ENCODE assay signal across 10 cellular contexts in genomic region chr12:47824629-47825028, GRCh38. TPM values are rescaled to one million over a fixed set of nuclear protein-coding genes. Genes with fewer than 3 reads are reported as not detected.
DNase-seq lines count a peak whose midpoint lies in the region; ATAC-seq and TF ChIP-seq lines count a peak whose summit lies in the region.
"Had no signal": no experiment of that assay in that cellular context is flagged by ENCODE, and none has a peak within 500 bp of the region (broad histone marks: within the 10 kb centered on the region; RNA-seq: fewer than 3 reads in every experiment).

No MANE protein-coding gene starts in this region.

- peak overlapping the region; percentile 28 for H3K9ac ChIP-seq in mesenchymal stem cell (ENCODE audit: low read length)

- H3K9me3 Mint-ChIP-seq in activated naive CD4-positive, alpha-beta T cell treated with anti-CD3 and anti-CD28 coated beads, Interleukin-2, amount 10 ng/mL, durations not matched to agents 7 days and 5 days, result no peaks in the 10 kb centered on the region
- no peaks in the 10 kb centered on the region for H3K9me3 Mint-ChIP-seq in activated T-helper 17 cell treated with anti-CD3 and anti-CD28 coated beads, Interleukin-2, amount 50 U/mL, for 72 hours

- H3K36me3 ChIP-seq in mesenchymal stem cell (ENCODE audit: control insufficient read depth in 1 of 2, insufficient read depth in 2 of 2, low read depth in 1 of 2, low read length in 2 of 2) (no peaks in the 10 kb centered on the region), tibial nerve (no peaks in the 10 kb centered on the region)
- H3K36me3 ChIP-seq: SJSA1 had no signal

- H3K4me1 Mint-ChIP-seq in activated naive CD4-positive, alpha-beta T cell treated with anti-CD3 and anti-CD28 coated beads, Interleukin-2, amount 10 ng/mL, durations not matched to agents 7 days and 5 days, result peaks cover 93% of the 10 kb centered on the region
- H3K4me1 Mint-ChIP-seq in activated T-helper 17 cell treated with anti-CD3 and anti-CD28 coated beads, Interleukin-2, amount 50 U/mL, for 72 hours, result peaks cover 62% of the 10 kb centered on the region

- no peak overlapping the region for H3K4me3 ChIP-seq in mesenchymal stem cell (ENCODE audit: insufficient read depth in 1 of 2, low read depth in 1 of 2, low read length in 2 of 2)
- no peak overlapping the region for H3K4me3 ChIP-seq in tibial nerve
- H3K4me3 ChIP-seq: mucosa of descending colon, SJSA1 had no signal

- ATAC-seq in activated T-helper 17 cell treated with anti-CD3 and anti-CD28 coated beads, Interleukin-2, amount 50 U/mL, for 72 hours (replicated peaks), result no peak
- ATAC-seq in HG03135 (IDR thresholded peaks at IDR 0.05; ENCODE audit: unreplicated experiment) (no peak), GM19351 (IDR thresholded peaks at IDR 0.05; ENCODE audit: unreplicated experiment) (no peak)
- ATAC-seq: mucosa of descending colon had no signal

- H2AK5ac ChIP-seq in mesenchymal stem cell (ENCODE audit: low read length, severe bottlenecking), result no peak overlapping the region

- H3K4me3 Mint-ChIP-seq in activated naive CD4-positive, alpha-beta T cell treated with anti-CD3 and anti-CD28 coated beads, Interleukin-2, amount 10 ng/mL, durations not matched to agents 7 days and 5 days, result peak overlapping the region; percentile 50
- H3K4me3 Mint-ChIP-seq in activated T-helper 17 cell treated with anti-CD3 and anti-CD28 coated beads, Interleukin-2, amount 50 U/mL, for 72 hours, result peak overlapping the region; percentile 93

- H2AFZ ChIP-seq in mesenchymal stem cell (ENCODE audit: low read depth, low read length), result no peak overlapping the region

- no peak overlapping the region for H2BK5ac ChIP-seq in mesenchymal stem cell (ENCODE audit: low read depth, low read length, poor library complexity, severe bottlenecking)

- no peak for TF ChIP-seq CTCF in tibial nerve (IDR thresholded peaks at IDR 0.05)

- no peak overlapping the region for H3K4me2 ChIP-seq in mesenchymal stem cell (ENCODE audit: low read length, poor library complexity, severe bottlenecking)

- H3K23ac ChIP-seq in mesenchymal stem cell (ENCODE audit: low read length in 2 of 2), result no peak overlapping the region

- H2BK12ac ChIP-seq in mesenchymal stem cell (ENCODE audit: low read length in 2 of 2), result peak overlapping the region in 1 of 2 experiments; percentile 1

- no peak overlapping the region for H4K91ac ChIP-seq in mesenchymal stem cell (ENCODE audit: low read length)

- H2BK120ac ChIP-seq in mesenchymal stem cell (ENCODE audit: low read depth, low read length), result peak overlapping the region; percentile 50

- H3K9me3 ChIP-seq in mesenchymal stem cell (ENCODE audit: control insufficient read depth, low read length) (no peaks in the 10 kb centered on the region), tibial nerve (no peaks in the 10 kb centered on the region)
- H3K9me3 ChIP-seq: mucosa of descending colon, SJSA1 had no signal

- WGBS in mesenchymal stem cell, result 88% methylated on average over 2 of the region's 2 CpGs
- WGBS in tibial nerve, 2 donors, result 67 to 70% methylated on average over 2 of the region's 2 CpGs

- TF ChIP-seq EP300 in tibial nerve (IDR thresholded peaks at IDR 0.05), result no peak

- no peaks in the 10 kb centered on the region for H3K27me3 Mint-ChIP-seq in activated naive CD4-positive, alpha-beta T cell treated with anti-CD3 and anti-CD28 coated beads, Interleukin-2, amount 10 ng/mL, durations not matched to agents 7 days and 5 days
- H3K27me3 Mint-ChIP-seq in activated T-helper 17 cell treated with anti-CD3 and anti-CD28 coated beads, Interleukin-2, amount 50 U/mL, for 72 hours, result no peaks in the 10 kb centered on the region

- no peak for TF ChIP-seq POLR2A in tibial nerve (IDR thresholded peaks at IDR 0.05)

- H3K27me3 ChIP-seq in mesenchymal stem cell (ENCODE audit: control insufficient read depth in 1 of 2, insufficient read depth in 1 of 2, low read length in 2 of 2) (no peaks in the 10 kb centered on the region), tibial nerve (no peaks in the 10 kb centered on the region)
- H3K27me3 ChIP-seq: SJSA1 had no signal

- H3K4ac ChIP-seq in mesenchymal stem cell (ENCODE audit: low read depth in 1 of 2, low read length in 2 of 2), result no peak overlapping the region

- no peak overlapping the region for H2BK15ac ChIP-seq in mesenchymal stem cell (ENCODE audit: low read depth, poor library complexity, severe bottlenecking)

- peaks cover 33% of the 10 kb centered on the region for H3K4me1 ChIP-seq in mesenchymal stem cell (ENCODE audit: control insufficient read depth, insufficient read depth, low read depth, low read length)
- H3K4me1 ChIP-seq in tibial nerve, result peaks cover 5 to 90% (median 72%) of the 10 kb centered on the region in 4 donors

- no peak for DNase-seq in activated naive CD4-positive, alpha-beta T cell treated with anti-CD3 and anti-CD28 coated beads, Interleukin-2, amount 10 ng/mL, durations not matched to agents 7 days and 5 days
- no peak for DNase-seq in activated naive CD4-positive, alpha-beta T cell (lab: John Stamatoyannopoulos, UW)
- DNase-seq in mesenchymal stem cell, result no peak
- no peak for DNase-seq in tibial nerve (ENCODE audit: low spot score in 2 of 2)
- DNase-seq in iPS-NIHi7 (ENCODE audit: extremely low spot score), result no peak

- H3K18ac ChIP-seq in mesenchymal stem cell (ENCODE audit: low read depth in 1 of 2, low read length in 2 of 2), result no peak overlapping the region

- peaks cover 10% of the 10 kb centered on the region for H3K36me3 Mint-ChIP-seq in activated naive CD4-positive, alpha-beta T cell treated with anti-CD3 and anti-CD28 coated beads, Interleukin-2, amount 10 ng/mL, durations not matched to agents 7 days and 5 days
- H3K36me3 Mint-ChIP-seq in activated T-helper 17 cell treated with anti-CD3 and anti-CD28 coated beads, Interleukin-2, amount 50 U/mL, for 72 hours (ENCODE audit: low read depth), result peaks cover 21% of the 10 kb centered on the region

- H4K8ac ChIP-seq in mesenchymal stem cell (ENCODE audit: low read length), result no peak overlapping the region

- no peaks in the 10 kb centered on the region for H3K79me1 ChIP-seq in mesenchymal stem cell (replicated peaks; ENCODE audit: low read length, poor library complexity, severe bottlenecking)

- CTCF ChIA-PET in activated naive CD4-positive, alpha-beta T cell treated with anti-CD3 and anti-CD28 coated beads, Interleukin-2, amount 10 ng/mL, durations not matched to agents 7 days and 5 days (lab: Charles Lee), result interaction anchor here (1.0 to 1.7 kb wide), 5 partner anchors 9 to 23 kb away, joined by 3 to 6 read pairs (median 5); no protein-coding TSS in a partner anchor

- peak overlapping the region; percentile 90 for H3K27ac Mint-ChIP-seq in activated naive CD4-positive, alpha-beta T cell treated with anti-CD3 and anti-CD28 coated beads, Interleukin-2, amount 10 ng/mL, durations not matched to agents 7 days and 5 days
- peak overlapping the region; percentile 88 for H3K27ac Mint-ChIP-seq in activated T-helper 17 cell treated with anti-CD3 and anti-CD28 coated beads, Interleukin-2, amount 50 U/mL, for 72 hours

- no peak overlapping the region for H3K27ac ChIP-seq in mesenchymal stem cell (ENCODE audit: low read length, poor library complexity, severe bottlenecking)
- H3K27ac ChIP-seq in tibial nerve, result peak overlapping the region; percentile 66 to 99 (median 97)
- H3K27ac ChIP-seq: SJSA1 had no signal

- H3K14ac ChIP-seq in mesenchymal stem cell (ENCODE audit: low read length in 2 of 2), result no peak overlapping the region

RNA-seq across cellular contexts. Expression of gene HDAC7, which starts 4.9 kb away (rescaled TPM):
- total RNA-seq in activated T-helper 17 cell treated with anti-CD3 and anti-CD28 coated beads, Interleukin-2, amount 50 U/mL, for 72 hours, result 100 to 1,000 TPM; 163 to 471 TPM
- polyA plus RNA-seq in mesenchymal stem cell (2013, experiment 1 of 2), result 50.4 TPM
- 47.9 TPM for polyA plus RNA-seq in mesenchymal stem cell (2013, experiment 2 of 2)
- 100 to 1,000 TPM in 2 of 4 donors, 10 to 100 TPM in 2; 90.4 to 186 (median 98.4) TPM for total RNA-seq in tibial nerve

RNA-seq across cellular contexts. Expression of gene SLC48A1, which starts 51.6 kb away (rescaled TPM):
- 1 to 10 TPM; 6.7 to 8.2 TPM for total RNA-seq in activated T-helper 17 cell treated with anti-CD3 and anti-CD28 coated beads, Interleukin-2, amount 50 U/mL, for 72 hours
- polyA plus RNA-seq in mesenchymal stem cell (2013, experiment 1 of 2), result 8.4 TPM
- polyA plus RNA-seq in mesenchymal stem cell (2013, experiment 2 of 2), result 8.3 TPM
- total RNA-seq in tibial nerve, result 10 to 100 TPM; 24.6 to 37.9 (median 33.8) TPM
